In the genomic region with DNA sequence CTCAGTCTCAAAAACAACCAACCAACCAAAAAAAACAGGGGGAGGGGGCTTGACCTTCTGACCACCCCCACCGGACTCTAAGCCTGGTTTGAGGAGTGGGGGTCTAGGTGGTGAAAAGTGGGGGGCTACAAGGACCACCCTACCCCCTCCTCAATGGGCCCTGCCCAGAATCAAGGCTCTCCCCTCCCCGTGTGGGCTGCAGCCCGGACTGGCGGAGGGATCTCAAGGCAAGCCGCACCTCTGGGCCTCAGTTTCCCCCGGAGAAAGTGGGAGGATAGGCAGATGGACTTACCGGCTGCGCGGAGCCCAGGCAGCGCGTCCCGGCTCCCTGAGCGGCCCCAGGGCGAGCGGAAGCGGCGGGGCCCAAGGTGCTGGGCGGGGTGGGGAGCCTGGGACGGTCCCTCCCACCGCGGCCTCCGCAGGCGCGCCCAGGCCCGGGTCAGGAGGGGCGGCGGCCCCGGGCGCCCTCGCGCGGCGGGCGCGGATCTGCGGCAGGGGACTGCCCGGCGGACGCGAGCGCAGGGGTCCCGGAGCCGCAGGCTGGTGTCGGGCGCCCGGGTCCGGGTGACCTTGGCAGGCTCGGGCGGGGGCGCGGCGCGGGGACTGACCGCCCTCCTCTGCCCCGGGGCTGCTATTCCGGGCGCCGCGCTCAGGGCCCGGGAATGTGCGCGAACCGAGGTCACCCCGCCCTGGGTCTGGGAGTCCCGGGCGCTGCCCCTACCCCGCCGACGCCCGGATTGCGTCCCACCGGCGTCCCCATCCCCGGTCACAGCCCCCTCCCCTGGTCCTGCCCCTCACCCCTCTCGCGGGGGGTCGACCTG, we compare ENCODE assay signal across 9 cellular contexts. TPM values are rescaled to one million over a fixed set of nuclear protein-coding genes. Genes with fewer than 3 reads are reported as not detected.
A peak's percentile ranks its signal among the peaks of the same experiment; 100 is the strongest.
DNase-seq lines count a peak whose midpoint lies in the region; ATAC-seq, FAIRE-seq and TF ChIP-seq lines count a peak whose summit lies in the region.
"Had no signal": no experiment of that assay in that cellular context is flagged by ENCODE, and none has a peak within 500 bp of the region (broad histone marks: within the 10 kb centered on the region; RNA-seq: fewer than 3 reads in every experiment).

A gene with protein sequence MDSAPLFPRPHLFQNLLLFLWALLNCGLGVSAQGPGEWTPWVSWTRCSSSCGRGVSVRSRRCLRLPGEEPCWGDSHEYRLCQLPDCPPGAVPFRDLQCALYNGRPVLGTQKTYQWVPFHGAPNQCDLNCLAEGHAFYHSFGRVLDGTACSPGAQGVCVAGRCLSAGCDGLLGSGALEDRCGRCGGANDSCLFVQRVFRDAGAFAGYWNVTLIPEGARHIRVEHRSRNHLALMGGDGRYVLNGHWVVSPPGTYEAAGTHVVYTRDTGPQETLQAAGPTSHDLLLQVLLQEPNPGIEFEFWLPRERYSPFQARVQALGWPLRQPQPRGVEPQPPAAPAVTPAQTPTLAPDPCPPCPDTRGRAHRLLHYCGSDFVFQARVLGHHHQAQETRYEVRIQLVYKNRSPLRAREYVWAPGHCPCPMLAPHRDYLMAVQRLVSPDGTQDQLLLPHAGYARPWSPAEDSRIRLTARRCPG (minus strand): TSS at position 349 of the 821 bp plus-strand sequence. CDS start 2,076 bp downstream, outside the sequence.

- in situ Hi-C loops in K562 (cut with MboI): no loop called here

- peak in 2 of 3 experiments; percentile 51 to 55; a peak in 2 of 6 replicates for TF ChIP-seq CTCF in K562 (IDR thresholded peaks at IDR 0.05 in 2 of 3, conservative IDR thresholded peaks at IDR 0.05 in 1 of 3; ENCODE audit: insufficient read depth in 2 of 3, low read depth in 1 of 3, low read length in 3 of 3)

- H3K27ac Mint-ChIP-seq in T-helper 2 cell treated with Interferon-gamma antibody and Interleukin-4, amounts not matched to agents 5 μg/mL and 100 μg/mL, for 36 hours: no peak within 1 kb of the TSS

- peak within 1 kb of the TSS; percentile 76 for H3K27ac ChIP-seq in K562 (ENCODE audit: extremely low read depth, low read depth, low read length)

- H3K4me3 ChIP-seq in K562: peak within 1 kb of the TSS; percentile 85

- H3K36me3 ChIP-seq in K562 (ENCODE audit: control insufficient read depth, insufficient read depth, low read length): peaks cover 4% of the 10 kb centered on the region; the same call in 1 of the 3 replicates

- H3K4me1 ChIP-seq in K562 (replicated peaks in 1 of 2; ENCODE audit: control insufficient read depth in 2 of 2, insufficient read depth in 2 of 2, low read length in 2 of 2): peaks cover 4 to 53% of the 10 kb centered on the region in 2 experiments

- peak within 1 kb of the TSS; percentile 80 for H2AFZ ChIP-seq in K562 (ENCODE audit: low read depth, low read length)

- peak; percentile 79 for TF ChIP-seq POLR2A in K562 (conservative IDR thresholded peaks at IDR 0.05)

- H3K79me2 ChIP-seq in K562 (ENCODE audit: control insufficient read depth, insufficient read depth, low read length): peaks cover 11% of the 10 kb centered on the region; the same call in 2 of the 3 replicates

- H3K9me3 ChIP-seq in K562 (replicated peaks; ENCODE audit: control insufficient read depth, insufficient read depth, low read depth, low read length): peaks cover 3% of the 10 kb centered on the region

- no peaks in the 10 kb centered on the region for H3K27me3 ChIP-seq in K562 (ENCODE audit: control insufficient read depth in 2 of 2, insufficient read depth in 2 of 2, low read length in 2 of 2)

- FAIRE-seq in K562 (lab: Jason Lieb, UNC): peak; percentile 77
- FAIRE-seq: A204.1 had no signal

- no TSS peak for BruUV-seq in K562 (replicated peaks; lab: Mats Ljungman, UMichigan)

- H3K4me1 Mint-ChIP-seq in T-helper 2 cell treated with Interferon-gamma antibody and Interleukin-4, amounts not matched to agents 5 μg/mL and 100 μg/mL, for 36 hours (ENCODE audit: low read depth): peaks cover 3% of the 10 kb centered on the region

- POLR2A ChIA-PET in K562 (lab: Yijun Ruan, JAX): interaction anchor here (1.0 kb wide), 1 partner anchor 20 kb away, joined by 3 read pairs; no protein-coding TSS in a partner anchor

- H3K9me1 ChIP-seq in K562 (ENCODE audit: control insufficient read depth, insufficient read depth, low read length): no peaks in the 10 kb centered on the region

- peak; percentile 87 for ATAC-seq in K562

- peaks cover 17% of the 10 kb centered on the region for H3K27me3 Mint-ChIP-seq in T-helper 2 cell treated with Interferon-gamma antibody and Interleukin-4, amounts not matched to agents 5 μg/mL and 100 μg/mL, for 36 hours (ENCODE audit: low read depth)

- no peaks in the 10 kb centered on the region for H4K20me1 ChIP-seq in K562 (replicated peaks; ENCODE audit: control insufficient read depth, insufficient read depth, low read length)

- intact Hi-C loops in K562 (cut with micrococcal nuclease): loop anchor here (2.0 to 5.0 kb wide), 2 partner anchors 34 to 56 kb away; a partner anchor contains a TSS

- H3K36me3 Mint-ChIP-seq in T-helper 2 cell treated with Interferon-gamma antibody and Interleukin-4, amounts not matched to agents 5 μg/mL and 100 μg/mL, for 36 hours (ENCODE audit: low read depth): no peaks in the 10 kb centered on the region

- 1% methylated on average over 26 of the region's 77 CpGs for WGBS in K562 (ENCODE audit: insufficient coverage, low coverage, missing lambda C conversion rate)

- peak; percentile 84 for DNase-seq in DMS 273 (lab: John Stamatoyannopoulos, UW; ENCODE audit: unreplicated experiment)
- DNase-seq in DMS 273 treated with DMSO at 0.1 percent for 48 hours (lab: John Stamatoyannopoulos, UW): no peak
- peak; percentile 76 for DNase-seq in T-helper 2 cell treated with Interferon-gamma antibody and Interleukin-4, amounts not matched to agents 5 μg/mL and 100 μg/mL, for 36 hours (ENCODE audit: low spot score)
- DNase-seq in K562 (ENCODE audit: extremely low read depth in 1 of 4, low spot score in 3 of 4): peak; percentile 84 to 91 (median 86)
- peak; percentile 52 for DNase-seq in left kidney (ENCODE audit: low read depth, low spot score)
- DNase-seq in stimulated activated CD4-positive, alpha-beta T cell treated with anti-CD3 and anti-CD28 coated beads, TNF-alpha, amount 100 ng/mL, for 4 hours (ENCODE audit: low read depth in 3 of 3): peak; percentile 35 to 52 (median 42)
- DNase-seq in middle frontal gyrus (ENCODE audit: extremely low spot score, low spot score): no peak
- DNase-seq in amniotic stem cell (lab: John Stamatoyannopoulos, UW): no peak

- peak within 1 kb of the TSS; percentile 97 for H3K4me2 ChIP-seq in K562 (ENCODE audit: insufficient read depth, low read length)

- H3K4me3 Mint-ChIP-seq in T-helper 2 cell treated with Interferon-gamma antibody and Interleukin-4, amounts not matched to agents 5 μg/mL and 100 μg/mL, for 36 hours: peak within 1 kb of the TSS; percentile 71

- CTCF ChIA-PET in K562 (lab: Yijun Ruan, JAX; ENCODE audit: low intra/inter-chr PET ratio): interaction anchor here (0.6 to 1.4 kb wide), 3 partner anchors 42 to 277 kb away, joined by 3 to 6 read pairs (median 3); no protein-coding TSS in a partner anchor

- H3K9me3 Mint-ChIP-seq in T-helper 2 cell treated with Interferon-gamma antibody and Interleukin-4, amounts not matched to agents 5 μg/mL and 100 μg/mL, for 36 hours: no peaks in the 10 kb centered on the region

- peak in 1 of 2 experiments; percentile 69; a peak in 2 of 4 replicates for TF ChIP-seq RAD21 in K562 (CRISPR knock-in tag; conservative IDR thresholded peaks at IDR 0.05 in 1 of 2, IDR thresholded peaks at IDR 0.05 in 1 of 2)

- 0 out of 2 replicates have a peak, but pooled peaks have one; percentile 22 for TF ChIP-seq EP300 in K562 (IDR thresholded peaks at IDR 0.05; ENCODE audit: low read length)

- peak within 1 kb of the TSS; percentile 72 to 96 for H3K9ac ChIP-seq in K562 (ENCODE audit: insufficient read depth in 1 of 2, low read depth in 2 of 2, low read length in 2 of 2)

TF ChIP-seq in K562, 482 proteins besides CTCF, POLR2A, EP300 and RAD21 (continues in another document):
- TF ChIP-seq SMARCA4 (IDR thresholded peaks at IDR 0.05) (0 out of 2 replicates have a peak, but pooled peaks have one; percentile 38), HDGF (IDR thresholded peaks at IDR 0.05) (peak; percentile 85), ADNP (tag; IDR thresholded peaks at IDR 0.05) (peak; percentile 94), MIER1 (IDR thresholded peaks at IDR 0.05; ENCODE audit: low read depth) (0 out of 2 replicates have a peak, but pooled peaks have one; percentile 55), KDM1A (IDR thresholded peaks at IDR 0.05) (peak; percentile 90 to 94), TAF1 (IDR thresholded peaks at IDR 0.05; ENCODE audit: control insufficient read depth, extremely low read depth, insufficient read depth, low read length, severe bottlenecking) (peak; percentile 53), MAZ (CRISPR knock-in tag; conservative IDR thresholded peaks at IDR 0.05 in 1 of 2, IDR thresholded peaks at IDR 0.05 in 1 of 2) (peak; percentile 65 to 81; a peak in 3 of 4 replicates)
- TF ChIP-seq, protein P1, sequence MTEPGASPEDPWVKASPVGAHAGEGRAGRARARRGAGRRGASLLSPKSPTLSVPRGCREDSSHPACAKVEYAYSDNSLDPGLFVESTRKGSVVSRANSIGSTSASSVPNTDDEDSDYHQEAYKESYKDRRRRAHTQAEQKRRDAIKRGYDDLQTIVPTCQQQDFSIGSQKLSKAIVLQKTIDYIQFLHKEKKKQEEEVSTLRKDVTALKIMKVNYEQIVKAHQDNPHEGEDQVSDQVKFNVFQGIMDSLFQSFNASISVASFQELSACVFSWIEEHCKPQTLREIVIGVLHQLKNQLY (CRISPR knock-in tag; conservative IDR thresholded peaks at IDR 0.05): 0 out of 4 replicates have a peak, but pooled peaks of 1 of the 2 experiments have one; percentile 47

RNA-seq across cellular contexts. Expression of the gene that starts here (rescaled TPM):
- 12.1 and 28.8 TPM in 2 replicates for total RNA-seq in K562 (2011; cell fraction: chromatin; rRNA removed; ENCODE audit: low replicate concordance)
- total RNA-seq in K562 (2011; cell fraction: nucleolus; rRNA removed): 14.1 and 17.5 TPM in 2 replicates
- total RNA-seq in K562 (2011; cell fraction: nucleoplasm; rRNA removed): 11.6 and 15.2 TPM in 2 replicates
- total RNA-seq in K562 (2014; rRNA removed) (3.0 and 4.7 TPM in 2 replicates), K562 (2014; rRNA removed; fragmentation: Illumina TruSeq; extraction: Trizol) (1.2 and 1.8 TPM in 2 replicates), K562 (2015; rRNA removed; fragmentation: Illumina TruSeq; extraction: Trizol) (2.0 and 2.8 TPM in 2 replicates), K562 (2021) (9.4 and 11.6 TPM in 2 replicates)
- polyA plus RNA-seq in K562 (2011; rRNA removed) (4.4 and 6.3 TPM in 2 replicates), K562 (2014; fragmentation: Illumina TruSeq; extraction: Trizol) (4.1 and 5.0 TPM in 2 replicates), K562 (2014; fragmentation: Nextera tagmentation; extraction: Ambion mirVana) (1 to 10 TPM; 1.0 to 1.3 TPM), K562 (2014; rRNA removed) (8.4 and 9.8 TPM in 2 replicates)
- polyA plus RNA-seq in K562 (2011; cell fraction: cytosol; rRNA removed): 7.7 and 18.9 TPM in 2 replicates
- polyA plus RNA-seq in K562 (2011; cell fraction: nucleus; rRNA removed): 18.1 and 35.5 TPM in 2 replicates
- 7.6 and 10.3 TPM in 2 replicates for polyA plus RNA-seq in K562 (2012)
- polyA minus RNA-seq in K562 (2011; rRNA and poly(A)+ RNA removed): 1.6 and 2.7 TPM in 2 replicates
- 5.6 and 15.1 TPM in 2 replicates for polyA minus RNA-seq in K562 (2011; cell fraction: cytosol; rRNA and poly(A)+ RNA removed)
- 3.1 and 4.4 TPM in 2 replicates for polyA minus RNA-seq in K562 (2011; cell fraction: nucleus; rRNA and poly(A)+ RNA removed)

Comparison
In these comparisons a context has a peak if more than half of its experiments do, and no peak if none do; other contexts are left out.
1. DNase-seq: peak in DMS 273 (single experiment), T-helper 2 cell treated with Interferon-gamma antibody and Interleukin-4, amounts not matched to agents 5 μg/mL and 100 μg/mL, for 36 hours (single experiment), K562 (4 of 4), left kidney (single experiment) and stimulated activated CD4-positive, alpha-beta T cell treated with anti-CD3 and anti-CD28 coated beads, TNF-alpha, amount 100 ng/mL, for 4 hours (3 of 3); none in DMS 273 treated with DMSO at 0.1 percent for 48 hours (single experiment), middle frontal gyrus (single experiment) and amniotic stem cell (single experiment).